Comparison of ENCODE assay signal across 13 cellular contexts in the genomic region with DNA sequence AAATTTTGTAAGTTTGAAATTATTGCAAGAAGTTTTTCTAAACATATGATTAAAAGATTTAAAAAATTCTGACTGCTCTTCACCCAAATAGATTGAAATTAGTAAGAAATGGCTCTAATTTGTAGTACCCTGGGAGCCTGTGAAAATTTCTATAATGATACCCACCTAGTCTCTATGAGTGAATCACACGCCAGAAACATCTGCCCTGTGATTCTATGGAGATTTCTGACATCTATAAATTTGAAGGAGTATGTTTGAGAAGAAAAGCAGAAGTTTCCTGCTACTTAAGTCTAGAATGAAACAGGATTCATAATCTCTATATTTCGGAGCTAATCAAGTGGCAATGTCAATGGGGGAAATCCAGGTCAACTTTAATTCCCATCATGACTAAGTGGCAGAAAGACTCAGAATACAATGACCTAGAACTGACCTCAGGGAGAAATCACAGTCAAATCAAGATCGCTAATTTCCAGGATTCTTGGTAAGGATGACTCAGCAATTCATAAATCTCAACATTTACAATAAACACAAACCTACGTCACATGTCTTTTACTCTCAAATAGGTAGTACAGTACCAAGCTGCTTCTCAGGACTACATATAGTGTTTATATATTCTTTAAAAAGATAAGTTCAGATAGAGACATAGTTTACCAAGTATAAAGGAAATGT.
DNase-seq lines count a peak whose midpoint lies in the region; ATAC-seq and TF ChIP-seq lines count a peak whose summit lies in the region.
"Had no signal": no experiment of that assay in that cellular context is flagged by ENCODE, and none has a peak within 500 bp of the region (broad histone marks: within the 10 kb centered on the region; RNA-seq: fewer than 3 reads in every experiment).

No MANE protein-coding gene starts in this region.

- WGBS in mammary epithelial cell (ENCODE audit: low coverage, missing lambda C conversion rate) = 89% methylated on average over 4 of the region's 4 CpGs

- H3K36me3 Mint-ChIP-seq in MCF 10A (ENCODE audit: insufficient read depth, unreplicated experiment) = no peaks in the 10 kb centered on the region
- H3K36me3 Mint-ChIP-seq: naive B cell had no signal

- H3K4me2 ChIP-seq in mammary epithelial cell (ENCODE audit: insufficient read depth, low read depth, low read length) = no peak overlapping the region
- H3K4me2 ChIP-seq: BLaER1 had no signal

- CTCF ChIA-PET in MCF 10A (lab: Yijun Ruan, JAX) (interaction anchor here (1.7 kb wide), 1 partner anchor 19 kb away, joined by 3 read pairs; no protein-coding TSS in a partner anchor), mammary epithelial cell (lab: Charles Lee; ENCODE audit: low non-redundant PET) (no interaction called here)

- H3K4me1 Mint-ChIP-seq in MCF 10A (ENCODE audit: insufficient read depth, unreplicated experiment) = peaks cover 10% of the 10 kb centered on the region

- POLR2A ChIA-PET in MCF 10A (lab: Yijun Ruan, JAX) = interaction anchor here (0.7 kb wide), 1 partner anchor 502 kb away, joined by 3 read pairs; no protein-coding TSS in a partner anchor

- dilution Hi-C loops in mammary epithelial cell (cut with HindIII; ENCODE audit: low sequenced_read_pairs) = no loop called here

- TF ChIP-seq POLR2A in GM18505 (IDR thresholded peaks at IDR 0.05; ENCODE audit: borderline replicate concordance, extremely low read depth, insufficient read depth, insufficient read length) = no peak

- intact Hi-C loops in MCF 10A (cut with micrococcal nuclease) (no loop called here), mammary epithelial cell (cut with micrococcal nuclease) (no loop called here)

- H3K4me1 ChIP-seq in mammary epithelial cell (ENCODE audit: insufficient read depth, low read length) = no peaks in the 10 kb centered on the region
- H3K4me1 ChIP-seq: BLaER1 had no signal

- H3K79me2 ChIP-seq in mammary epithelial cell (ENCODE audit: insufficient read depth, low read length) = no peaks in the 10 kb centered on the region

- in situ Hi-C loops in mammary epithelial cell (cut with MboI; ENCODE audit: low sequenced_read_pairs in 2 of 2) = no loop called here
- in situ Hi-C loops in KBM-7 (cut with MboI; ENCODE audit: low pct_unique_long_range_greater_than_20kb, low sequenced_read_pairs) = no loop called here

- peak; percentile 69 for DNase-seq in MCF 10A (ENCODE audit: unreplicated experiment)
- DNase-seq in mammary epithelial cell = no peak
- peak; percentile 77 for DNase-seq in NCI-H460 (ENCODE audit: extremely low read depth, low read depth)
- no peak for DNase-seq in coronary artery (ENCODE audit: low spot score)
- no peak for DNase-seq in KBM-7
- DNase-seq: activated CD4-positive, alpha-beta T cell treated with anti-CD3 and anti-CD28 coated beads, Interleukin-2, amount 50 U/mL, for 48 hours; naive B cell; NCI-H1436; RPMI8226 had no signal

- H3K9me3 Mint-ChIP-seq in MCF 10A (ENCODE audit: unreplicated experiment) = no peaks in the 10 kb centered on the region

- ATAC-seq in GM18505 (IDR thresholded peaks at IDR 0.05; ENCODE audit: unreplicated experiment) (no peak), GM18861 (IDR thresholded peaks at IDR 0.05; ENCODE audit: unreplicated experiment) (no peak), HG03039 (IDR thresholded peaks at IDR 0.05; ENCODE audit: unreplicated experiment) (no peak)

- no peaks in the 10 kb centered on the region for H3K27me3 ChIP-seq in mammary epithelial cell (ENCODE audit: insufficient read depth, low read length)
- H3K27me3 ChIP-seq: BLaER1 had no signal

- H3K27me3 Mint-ChIP-seq in MCF 10A (ENCODE audit: insufficient read depth, unreplicated experiment) = no peaks in the 10 kb centered on the region

- no peak overlapping the region for H2AFZ ChIP-seq in mammary epithelial cell (ENCODE audit: low read depth, low read length)

- BruUV-seq in MCF 10A (replicated peaks; lab: Mats Ljungman, UMichigan) (no TSS peak), mammary epithelial cell (replicated peaks; lab: Mats Ljungman, UMichigan) (no TSS peak)

- no peak for TF ChIP-seq CTCF in MCF 10A (IDR thresholded peaks at IDR 0.05; ENCODE audit: unreplicated experiment)
- TF ChIP-seq CTCF in mammary epithelial cell (conservative IDR thresholded peaks at IDR 0.05 in 1 of 2, IDR thresholded peaks at IDR 0.05 in 1 of 2; ENCODE audit: extremely low read depth in 1 of 2, insufficient read depth in 1 of 2, low read depth in 1 of 2, low read length in 2 of 2) = no peak
- no peak for TF ChIP-seq CTCF in coronary artery (IDR thresholded peaks at IDR 0.05)

- no peak overlapping the region for H3K4me3 Mint-ChIP-seq in MCF 10A (ENCODE audit: unreplicated experiment)
- H3K4me3 Mint-ChIP-seq: naive B cell had no signal

- H3K27ac ChIP-seq in mammary epithelial cell (ENCODE audit: insufficient read depth, low read depth, low read length) (no peak overlapping the region), coronary artery (no peak overlapping the region)
- H3K27ac ChIP-seq: BLaER1 had no signal

- no peak overlapping the region for H3K4me3 ChIP-seq in mammary epithelial cell (replicated peaks in 1 of 3; ENCODE audit: insufficient read depth in 1 of 3, low read depth in 2 of 3, low read length in 3 of 3)
- peak overlapping the region; percentile 20 for H3K4me3 ChIP-seq in coronary artery
- H3K4me3 ChIP-seq: BLaER1 had no signal

- no peaks in the 10 kb centered on the region for H3K9me3 ChIP-seq in mammary epithelial cell (replicated peaks; ENCODE audit: insufficient read depth, low read length)

- H3K36me3 ChIP-seq in mammary epithelial cell (ENCODE audit: insufficient read depth, low read length) = no peaks in the 10 kb centered on the region
- H3K36me3 ChIP-seq: BLaER1 had no signal

- no peak overlapping the region for H3K9ac ChIP-seq in mammary epithelial cell (ENCODE audit: insufficient read depth, low read length)
- H3K9ac ChIP-seq: BLaER1 had no signal

- no peak overlapping the region for H3K27ac Mint-ChIP-seq in MCF 10A (ENCODE audit: low read depth, unreplicated experiment)

- H4K20me1 ChIP-seq in mammary epithelial cell (ENCODE audit: insufficient read depth, low read length) = no peaks in the 10 kb centered on the region
- H4K20me1 ChIP-seq: BLaER1 had no signal

Comparison
In these comparisons a context has a peak if more than half of its experiments do, and no peak if none do; other contexts are left out.
1. DNase-seq: peak in MCF 10A (single experiment) and NCI-H460 (single experiment); none in mammary epithelial cell (single experiment), coronary artery (single experiment) and KBM-7 (single experiment).